1 cellular context compared by ENCODE assay signal in the genomic region with DNA sequence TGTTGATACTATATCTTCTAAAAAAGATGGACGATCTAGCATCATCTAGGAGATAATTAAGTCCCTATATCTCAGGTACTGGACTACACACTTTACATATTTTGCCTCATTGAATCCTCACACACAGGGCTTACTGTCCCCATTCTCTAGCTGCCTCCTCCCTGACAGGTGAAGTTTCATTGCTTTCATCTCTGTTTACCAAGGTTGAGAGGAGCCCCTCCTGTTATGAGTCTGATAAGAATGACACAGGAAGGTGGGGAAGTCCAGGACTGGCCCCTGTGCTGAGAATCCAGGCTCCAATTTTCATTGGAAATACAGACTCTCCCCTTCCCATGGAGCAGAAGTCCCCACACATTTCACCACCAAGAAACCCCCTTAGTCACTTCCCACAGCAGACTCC.
TF ChIP-seq lines count a peak whose summit lies in the region.

No MANE protein-coding gene starts in this region.

TF ChIP-seq in GM23338, 12 proteins besides CTCF, POLR2A, EP300 and RAD21 (continued from another document):
- TF ChIP-seq, protein P1, sequence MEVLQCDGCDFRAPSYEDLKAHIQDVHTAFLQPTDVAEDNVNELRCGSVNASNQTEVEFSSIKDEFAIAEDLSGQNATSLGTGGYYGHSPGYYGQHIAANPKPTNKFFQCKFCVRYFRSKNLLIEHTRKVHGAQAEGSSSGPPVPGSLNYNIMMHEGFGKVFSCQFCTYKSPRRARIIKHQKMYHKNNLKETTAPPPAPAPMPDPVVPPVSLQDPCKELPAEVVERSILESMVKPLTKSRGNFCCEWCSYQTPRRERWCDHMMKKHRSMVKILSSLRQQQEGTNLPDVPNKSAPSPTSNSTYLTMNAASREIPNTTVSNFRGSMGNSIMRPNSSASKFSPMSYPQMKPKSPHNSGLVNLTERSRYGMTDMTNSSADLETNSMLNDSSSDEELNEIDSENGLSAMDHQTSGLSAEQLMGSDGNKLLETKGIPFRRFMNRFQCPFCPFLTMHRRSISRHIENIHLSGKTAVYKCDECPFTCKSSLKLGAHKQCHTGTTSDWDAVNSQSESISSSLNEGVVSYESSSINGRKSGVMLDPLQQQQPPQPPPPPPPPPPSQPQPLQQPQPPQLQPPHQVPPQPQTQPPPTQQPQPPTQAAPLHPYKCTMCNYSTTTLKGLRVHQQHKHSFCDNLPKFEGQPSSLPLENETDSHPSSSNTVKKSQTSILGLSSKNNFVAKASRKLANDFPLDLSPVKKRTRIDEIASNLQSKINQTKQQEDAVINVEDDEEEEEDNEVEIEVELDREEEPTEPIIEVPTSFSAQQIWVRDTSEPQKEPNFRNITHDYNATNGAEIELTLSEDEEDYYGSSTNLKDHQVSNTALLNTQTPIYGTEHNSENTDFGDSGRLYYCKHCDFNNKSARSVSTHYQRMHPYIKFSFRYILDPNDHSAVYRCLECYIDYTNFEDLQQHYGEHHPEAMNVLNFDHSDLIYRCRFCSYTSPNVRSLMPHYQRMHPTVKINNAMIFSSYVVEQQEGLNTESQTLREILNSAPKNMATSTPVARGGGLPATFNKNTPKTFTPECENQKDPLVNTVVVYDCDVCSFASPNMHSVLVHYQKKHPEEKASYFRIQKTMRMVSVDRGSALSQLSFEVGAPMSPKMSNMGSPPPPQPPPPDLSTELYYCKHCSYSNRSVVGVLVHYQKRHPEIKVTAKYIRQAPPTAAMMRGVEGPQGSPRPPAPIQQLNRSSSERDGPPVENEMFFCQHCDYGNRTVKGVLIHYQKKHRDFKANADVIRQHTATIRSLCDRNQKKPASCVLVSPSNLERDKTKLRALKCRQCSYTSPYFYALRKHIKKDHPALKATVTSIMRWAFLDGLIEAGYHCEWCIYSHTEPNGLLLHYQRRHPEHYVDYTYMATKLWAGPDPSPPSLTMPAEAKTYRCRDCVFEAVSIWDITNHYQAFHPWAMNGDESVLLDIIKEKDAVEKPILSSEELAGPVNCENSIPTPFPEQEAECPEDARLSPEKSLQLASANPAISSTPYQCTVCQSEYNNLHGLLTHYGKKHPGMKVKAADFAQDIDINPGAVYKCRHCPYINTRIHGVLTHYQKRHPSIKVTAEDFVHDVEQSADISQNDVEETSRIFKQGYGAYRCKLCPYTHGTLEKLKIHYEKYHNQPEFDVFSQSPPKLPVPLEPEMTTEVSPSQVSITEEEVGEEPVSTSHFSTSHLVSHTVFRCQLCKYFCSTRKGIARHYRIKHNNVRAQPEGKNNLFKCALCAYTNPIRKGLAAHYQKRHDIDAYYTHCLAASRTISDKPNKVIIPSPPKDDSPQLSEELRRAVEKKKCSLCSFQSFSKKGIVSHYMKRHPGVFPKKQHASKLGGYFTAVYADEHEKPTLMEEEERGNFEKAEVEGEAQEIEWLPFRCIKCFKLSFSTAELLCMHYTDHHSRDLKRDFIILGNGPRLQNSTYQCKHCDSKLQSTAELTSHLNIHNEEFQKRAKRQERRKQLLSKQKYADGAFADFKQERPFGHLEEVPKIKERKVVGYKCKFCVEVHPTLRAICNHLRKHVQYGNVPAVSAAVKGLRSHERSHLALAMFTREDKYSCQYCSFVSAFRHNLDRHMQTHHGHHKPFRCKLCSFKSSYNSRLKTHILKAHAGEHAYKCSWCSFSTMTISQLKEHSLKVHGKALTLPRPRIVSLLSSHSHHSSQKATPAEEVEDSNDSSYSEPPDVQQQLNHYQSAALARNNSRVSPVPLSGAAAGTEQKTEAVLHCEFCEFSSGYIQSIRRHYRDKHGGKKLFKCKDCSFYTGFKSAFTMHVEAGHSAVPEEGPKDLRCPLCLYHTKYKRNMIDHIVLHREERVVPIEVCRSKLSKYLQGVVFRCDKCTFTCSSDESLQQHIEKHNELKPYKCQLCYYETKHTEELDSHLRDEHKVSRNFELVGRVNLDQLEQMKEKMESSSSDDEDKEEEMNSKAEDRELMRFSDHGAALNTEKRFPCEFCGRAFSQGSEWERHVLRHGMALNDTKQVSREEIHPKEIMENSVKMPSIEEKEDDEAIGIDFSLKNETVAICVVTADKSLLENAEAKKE (CRISPR knock-in tag; IDR thresholded peaks at IDR 0.05), result no peak
- TF ChIP-seq ZNF331 (CRISPR knock-in tag; IDR thresholded peaks at IDR 0.05; ENCODE audit: low read depth) (no peak), EZH2 (IDR thresholded peaks at IDR 0.05; ENCODE audit: low read depth, unreplicated experiment) (no peak), CREB1 (CRISPR knock-in tag; IDR thresholded peaks at IDR 0.05; ENCODE audit: low read depth) (no peak), EZH2phosphoT487 (IDR thresholded peaks at IDR 0.05; ENCODE audit: unreplicated experiment) (no peak), JUNB (IDR thresholded peaks at IDR 0.05; ENCODE audit: unreplicated experiment) (no peak), STAT1 (IDR thresholded peaks at IDR 0.05; ENCODE audit: unreplicated experiment) (no peak)
- TF ChIP-seq, protein P2, sequence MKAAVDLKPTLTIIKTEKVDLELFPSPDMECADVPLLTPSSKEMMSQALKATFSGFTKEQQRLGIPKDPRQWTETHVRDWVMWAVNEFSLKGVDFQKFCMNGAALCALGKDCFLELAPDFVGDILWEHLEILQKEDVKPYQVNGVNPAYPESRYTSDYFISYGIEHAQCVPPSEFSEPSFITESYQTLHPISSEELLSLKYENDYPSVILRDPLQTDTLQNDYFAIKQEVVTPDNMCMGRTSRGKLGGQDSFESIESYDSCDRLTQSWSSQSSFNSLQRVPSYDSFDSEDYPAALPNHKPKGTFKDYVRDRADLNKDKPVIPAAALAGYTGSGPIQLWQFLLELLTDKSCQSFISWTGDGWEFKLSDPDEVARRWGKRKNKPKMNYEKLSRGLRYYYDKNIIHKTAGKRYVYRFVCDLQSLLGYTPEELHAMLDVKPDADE (IDR thresholded peaks at IDR 0.05), result no peak
